ENCODE assay signal across 8 cellular contexts in the genomic region with DNA sequence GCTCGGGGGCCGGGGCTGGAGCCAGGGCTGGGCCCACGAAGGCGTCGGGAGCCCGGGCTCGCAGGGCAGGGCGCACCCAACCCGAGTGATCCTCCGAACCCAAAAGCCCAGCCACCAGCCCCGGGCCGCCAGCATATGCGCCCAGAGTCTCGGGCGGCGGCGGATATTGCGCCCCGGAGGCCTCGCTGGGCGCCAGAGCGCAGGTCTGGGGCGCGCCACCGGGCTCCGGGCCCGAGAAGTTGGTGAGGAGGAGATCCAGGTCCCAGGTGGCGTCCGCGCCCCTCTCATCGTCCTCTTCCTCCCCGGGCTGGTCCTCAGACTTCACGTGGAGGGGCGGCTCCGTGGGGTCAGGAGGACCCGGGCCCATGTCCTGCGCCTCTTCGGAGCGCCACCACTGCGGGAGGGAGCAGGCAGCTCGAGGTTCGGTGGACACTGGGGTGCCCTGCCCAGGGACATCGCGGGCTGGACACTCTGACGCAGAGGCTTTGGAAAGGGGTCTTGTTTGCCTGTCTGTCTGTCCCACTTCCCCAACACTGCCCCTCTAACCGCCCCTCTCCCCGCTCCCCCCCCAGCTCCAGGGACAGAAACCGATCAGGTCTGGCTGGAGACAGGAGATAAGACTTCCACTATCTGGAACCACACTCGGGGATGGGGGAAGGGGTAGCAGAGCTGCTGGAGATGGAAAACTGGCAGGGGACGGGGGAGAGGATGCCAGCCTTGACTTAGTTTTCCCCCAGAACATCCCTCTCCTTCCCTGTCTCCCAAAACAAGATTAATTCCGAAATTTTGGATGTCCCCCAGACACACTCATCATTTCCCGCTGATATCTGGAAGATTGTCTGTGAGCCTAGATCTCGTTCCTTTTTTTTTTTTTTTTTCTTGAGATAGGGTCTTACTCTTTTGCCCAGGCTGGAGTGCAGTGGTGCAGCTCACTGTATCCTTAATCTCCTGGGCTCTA. TPM values are rescaled to one million over a fixed set of nuclear protein-coding genes. Genes with fewer than 3 reads are reported as not detected.
DNase-seq lines count a peak whose midpoint lies in the region; TF ChIP-seq lines count a peak whose summit lies in the region.

No MANE protein-coding gene starts in this region.

- no peak for DNase-seq in activated CD4-positive, alpha-beta T cell treated with anti-CD3 and anti-CD28 coated beads, Interleukin-2, amount 10 ng/mL, durations not matched to agents 24 days and 14 days
- no peak for DNase-seq in activated CD4-positive, alpha-beta T cell treated with anti-CD3 and anti-CD28 coated beads, Interleukin-2, amount 50 U/mL, for 1 hour
- no peak for DNase-seq in activated CD4-positive, alpha-beta memory T cell treated with anti-CD3 and anti-CD28 coated beads for 36 hours
- no peak for DNase-seq in suprapubic skin (ENCODE audit: low spot score in 2 of 2)
- DNase-seq in LoVo (ENCODE audit: low spot score), result no peak
- DNase-seq in amygdala (lab: John Stamatoyannopoulos, UW), result no peak
- DNase-seq in DMS79 (lab: John Stamatoyannopoulos, UW), result no peak

- TF ChIP-seq EP300 in suprapubic skin (IDR thresholded peaks at IDR 0.05), result no peak

- CTCF ChIA-PET in activated CD4-positive, alpha-beta memory T cell treated with anti-CD3 and anti-CD28 coated beads for 36 hours (lab: Charles Lee), result interaction anchor here (0.6 to 3.0 kb wide), 19 partner anchors 9 to 247 kb away, joined by 3 to 33 read pairs (median 4); a partner anchor contains a TSS

- WGBS in suprapubic skin, result 8% methylated on average over 31 of the region's 53 CpGs

- H3K27ac Mint-ChIP-seq in activated CD4-positive, alpha-beta T cell treated with anti-CD3 and anti-CD28 coated beads, Interleukin-2, amount 10 ng/mL, durations not matched to agents 24 days and 14 days, result peak overlapping the region; percentile 47
- peak overlapping the region; percentile 15 for H3K27ac Mint-ChIP-seq in activated CD4-positive, alpha-beta memory T cell treated with anti-CD3 and anti-CD28 coated beads for 36 hours

- POLR2A ChIA-PET in activated CD4-positive, alpha-beta memory T cell treated with anti-CD3 and anti-CD28 coated beads for 36 hours (lab: Charles Lee), result interaction anchor here (1.0 to 1.9 kb wide), 6 partner anchors 13 to 79 kb away, joined by 3 to 10 read pairs (median 6); a partner anchor contains a TSS

- H3K4me1 Mint-ChIP-seq in activated CD4-positive, alpha-beta T cell treated with anti-CD3 and anti-CD28 coated beads, Interleukin-2, amount 10 ng/mL, durations not matched to agents 24 days and 14 days, result peaks cover 22% of the 10 kb centered on the region
- peaks cover 29% of the 10 kb centered on the region for H3K4me1 Mint-ChIP-seq in activated CD4-positive, alpha-beta memory T cell treated with anti-CD3 and anti-CD28 coated beads for 36 hours (ENCODE audit: low read depth)

- H3K27ac ChIP-seq in iPS-18a (ENCODE audit: low read length) (no peak overlapping the region), suprapubic skin (no peak overlapping the region)

- no peaks in the 10 kb centered on the region for H3K9me3 Mint-ChIP-seq in activated CD4-positive, alpha-beta T cell treated with anti-CD3 and anti-CD28 coated beads, Interleukin-2, amount 10 ng/mL, durations not matched to agents 24 days and 14 days
- peaks cover 9% of the 10 kb centered on the region for H3K9me3 Mint-ChIP-seq in activated CD4-positive, alpha-beta memory T cell treated with anti-CD3 and anti-CD28 coated beads for 36 hours

- peak overlapping the region; percentile 67 for H3K4me3 Mint-ChIP-seq in activated CD4-positive, alpha-beta T cell treated with anti-CD3 and anti-CD28 coated beads, Interleukin-2, amount 10 ng/mL, durations not matched to agents 24 days and 14 days
- H3K4me3 Mint-ChIP-seq in activated CD4-positive, alpha-beta memory T cell treated with anti-CD3 and anti-CD28 coated beads for 36 hours, result peak overlapping the region; percentile 27

- H3K9ac ChIP-seq in iPS-18a (ENCODE audit: low read length), result no peak overlapping the region

- H3K4me1 ChIP-seq in iPS-18a (ENCODE audit: control insufficient read depth, low read depth, low read length) (peaks cover 2% of the 10 kb centered on the region), suprapubic skin (peaks cover 23% of the 10 kb centered on the region)

- peaks cover 44% of the 10 kb centered on the region for H3K27me3 ChIP-seq in iPS-18a (ENCODE audit: control insufficient read depth, insufficient read depth, low read length)
- peaks cover 20% of the 10 kb centered on the region for H3K27me3 ChIP-seq in suprapubic skin

- peaks cover 7% of the 10 kb centered on the region for H3K27me3 Mint-ChIP-seq in activated CD4-positive, alpha-beta T cell treated with anti-CD3 and anti-CD28 coated beads, Interleukin-2, amount 10 ng/mL, durations not matched to agents 24 days and 14 days
- H3K27me3 Mint-ChIP-seq in activated CD4-positive, alpha-beta memory T cell treated with anti-CD3 and anti-CD28 coated beads for 36 hours, result no peaks in the 10 kb centered on the region

- intact Hi-C loops in activated CD4-positive, alpha-beta T cell treated with anti-CD3 and anti-CD28 coated beads, Interleukin-2, amount 10 ng/mL, durations not matched to agents 24 days and 14 days (cut with micrococcal nuclease), result loop anchor here (1.0 kb wide), 2 partner anchors 33 to 79 kb away; a partner anchor contains a TSS
- intact Hi-C loops in activated CD4-positive, alpha-beta memory T cell treated with anti-CD3 and anti-CD28 coated beads for 36 hours (cut with micrococcal nuclease), result loop anchor here (1.0 kb wide), 2 partner anchors 33 to 79 kb away; a partner anchor contains a TSS

- no peaks in the 10 kb centered on the region for H3K36me3 ChIP-seq in iPS-18a (ENCODE audit: control insufficient read depth, low read depth, low read length)
- no peaks in the 10 kb centered on the region for H3K36me3 ChIP-seq in suprapubic skin

- H3K36me3 Mint-ChIP-seq in activated CD4-positive, alpha-beta T cell treated with anti-CD3 and anti-CD28 coated beads, Interleukin-2, amount 10 ng/mL, durations not matched to agents 24 days and 14 days (ENCODE audit: low read depth), result peaks cover 4% of the 10 kb centered on the region
- peaks cover 2% of the 10 kb centered on the region for H3K36me3 Mint-ChIP-seq in activated CD4-positive, alpha-beta memory T cell treated with anti-CD3 and anti-CD28 coated beads for 36 hours

- TF ChIP-seq POLR2A in suprapubic skin (IDR thresholded peaks at IDR 0.05), result no peak

- H3K9me3 ChIP-seq in iPS-18a (ENCODE audit: control insufficient read depth, low read depth, low read length) (no peaks in the 10 kb centered on the region), suprapubic skin (no peaks in the 10 kb centered on the region)

- H3K4me3 ChIP-seq in iPS-18a (ENCODE audit: low read length) (peak overlapping the region; percentile 69), suprapubic skin (peak overlapping the region; percentile 49)

- TF ChIP-seq CTCF in suprapubic skin (IDR thresholded peaks at IDR 0.05), result no peak

RNA-seq across cellular contexts. Expression of a gene that starts 1.0 kb away (rescaled TPM):
- total RNA-seq in activated CD4-positive, alpha-beta T cell treated with anti-CD3 and anti-CD28 coated beads, Interleukin-2, amount 10 ng/mL, durations not matched to agents 24 days and 14 days, result 0.77 and 1.2 TPM in 2 replicates
- under 1 TPM; 0.12 to 0.19 TPM for total RNA-seq in activated CD4-positive, alpha-beta memory T cell treated with anti-CD3 and anti-CD28 coated beads for 36 hours
- not detected for total RNA-seq in suprapubic skin

RNA-seq across cellular contexts. Expression of a gene that starts 4.8 kb away (rescaled TPM):
- total RNA-seq in activated CD4-positive, alpha-beta T cell treated with anti-CD3 and anti-CD28 coated beads, Interleukin-2, amount 10 ng/mL, durations not matched to agents 24 days and 14 days, result 21.5 and 22.0 TPM in 2 replicates
- 10 to 100 TPM; 27.0 to 27.5 TPM for total RNA-seq in activated CD4-positive, alpha-beta memory T cell treated with anti-CD3 and anti-CD28 coated beads for 36 hours
- total RNA-seq in suprapubic skin, result 10 to 100 TPM; 20.6 to 38.3 (median 31.1) TPM

RNA-seq across cellular contexts. Expression of a gene that starts 4.9 kb away (rescaled TPM):
- 66.9 and 71.6 TPM in 2 replicates for total RNA-seq in activated CD4-positive, alpha-beta T cell treated with anti-CD3 and anti-CD28 coated beads, Interleukin-2, amount 10 ng/mL, durations not matched to agents 24 days and 14 days
- 10 to 100 TPM; 33.6 to 34.4 TPM for total RNA-seq in activated CD4-positive, alpha-beta memory T cell treated with anti-CD3 and anti-CD28 coated beads for 36 hours
- total RNA-seq in suprapubic skin, result 10 to 100 TPM; 28.5 to 33.0 (median 31.9) TPM

RNA-seq across cellular contexts. Expression of a gene that starts 33.1 kb away (rescaled TPM):
- total RNA-seq in activated CD4-positive, alpha-beta T cell treated with anti-CD3 and anti-CD28 coated beads, Interleukin-2, amount 10 ng/mL, durations not matched to agents 24 days and 14 days, result 2.3 and 3.3 TPM in 2 replicates
- 1 to 10 TPM; 3.0 to 4.2 TPM for total RNA-seq in activated CD4-positive, alpha-beta memory T cell treated with anti-CD3 and anti-CD28 coated beads for 36 hours
- total RNA-seq in suprapubic skin, result under 1 TPM in 1 of 4 donors, not detected in 3; 0.89 TPM

RNA-seq across cellular contexts. Expression of a gene that starts 47.5 kb away (rescaled TPM):
- 202 and 208 TPM in 2 replicates for total RNA-seq in activated CD4-positive, alpha-beta T cell treated with anti-CD3 and anti-CD28 coated beads, Interleukin-2, amount 10 ng/mL, durations not matched to agents 24 days and 14 days
- total RNA-seq in activated CD4-positive, alpha-beta memory T cell treated with anti-CD3 and anti-CD28 coated beads for 36 hours, result 100 to 1,000 TPM; 109 to 110 TPM
- 10 to 100 TPM; 49.0 to 60.6 (median 50.9) TPM for total RNA-seq in suprapubic skin
